In genomic region chr17:82358467-82359350, GRCh38 we compare ENCODE assay signal across 9 cellular contexts. TPM values are rescaled to one million over a fixed set of nuclear protein-coding genes. Genes with fewer than 3 reads are reported as not detected.
A peak's percentile ranks its signal among the peaks of the same experiment; 100 is the strongest.
DNase-seq lines count a peak whose midpoint lies in the region; ATAC-seq and TF ChIP-seq lines count a peak whose summit lies in the region.
"Had no signal": no experiment of that assay in that cellular context is flagged by ENCODE, and none has a peak within 500 bp of the region (broad histone marks: within the 10 kb centered on the region; RNA-seq: fewer than 3 reads in every experiment).

TEX19 (plus strand) TSS chr17:82359247; CDS start chr17:82362151, 2,904 bp downstream.

- CTCF ChIA-PET in WTC11 (lab: Charles Lee): interaction anchor here (1.0 to 1.5 kb wide), 5 partner anchors 15 to 196 kb away, joined by 3 to 7 read pairs (median 4); no protein-coding TSS in a partner anchor

- H3K4me1 Mint-ChIP-seq in WTC11: peaks cover 7% of the 10 kb centered on the region
- H3K4me1 Mint-ChIP-seq in stimulated activated naive CD8-positive, alpha-beta T cell treated with anti-CD3 and anti-CD28 coated beads, Interleukin-15, amount 100 ng/mL, for 72 hours: peaks cover 12% of the 10 kb centered on the region

- no peak for TF ChIP-seq CTCF in WTC11 (IDR thresholded peaks at IDR 0.05)

- peak; percentile 31 for DNase-seq in stimulated activated CD4-positive, alpha-beta T cell treated with anti-CD3 and anti-CD28 coated beads, Interleukin-15, amount 100 ng/mL, for 24 hours
- DNase-seq in stimulated activated CD4-positive, alpha-beta T cell treated with anti-CD3 and anti-CD28 coated beads, Interleukin-1b, Interleukin-23, amount 100 ng/mL, for 48 hours: no peak
- peak; percentile 45 for DNase-seq in NCI-H1436 treated with DMSO at 0.1 percent for 48 hours (lab: John Stamatoyannopoulos, UW)
- DNase-seq in WTC11 (ENCODE audit: low spot score): no peak
- peak in 1 of 2 donors; percentile 35 for DNase-seq in stimulated activated naive CD8-positive, alpha-beta T cell treated with anti-CD3 and anti-CD28 coated beads, Interleukin-15, amount 100 ng/mL, for 72 hours
- DNase-seq in germinal center (ENCODE audit: low spot score): no peak
- DNase-seq in DMS79 (lab: John Stamatoyannopoulos, UW): no peak
- DNase-seq in ecto neural progenitor cell (ENCODE audit: low spot score): no peak

- POLR2A ChIA-PET in WTC11 (lab: Charles Lee): no interaction called here

- no peak for ATAC-seq in WTC11
- ATAC-seq in stimulated activated naive CD8-positive, alpha-beta T cell treated with anti-CD3 and anti-CD28 coated beads, Interleukin-15, amount 100 ng/mL, for 72 hours: peak; percentile 72

- peaks cover 17% of the 10 kb centered on the region for H3K27me3 Mint-ChIP-seq in WTC11 (ENCODE audit: low read depth)
- H3K27me3 Mint-ChIP-seq in stimulated activated naive CD8-positive, alpha-beta T cell treated with anti-CD3 and anti-CD28 coated beads, Interleukin-15, amount 100 ng/mL, for 72 hours: peaks cover 52% of the 10 kb centered on the region

- no peaks in the 10 kb centered on the region for H3K36me3 Mint-ChIP-seq in WTC11

- no peak within 1 kb of the TSS for H3K4me3 Mint-ChIP-seq in WTC11
- peak within 1 kb of the TSS in 1 of 2 donors; percentile 0 for H3K4me3 Mint-ChIP-seq in stimulated activated naive CD8-positive, alpha-beta T cell treated with anti-CD3 and anti-CD28 coated beads, Interleukin-15, amount 100 ng/mL, for 72 hours
- H3K4me3 Mint-ChIP-seq: activated naive CD8-positive, alpha-beta T cell had no signal

- H3K27ac Mint-ChIP-seq in WTC11: no peak within 1 kb of the TSS
- peak within 1 kb of the TSS in 1 of 2 donors; percentile 89 for H3K27ac Mint-ChIP-seq in stimulated activated naive CD8-positive, alpha-beta T cell treated with anti-CD3 and anti-CD28 coated beads, Interleukin-15, amount 100 ng/mL, for 72 hours
- H3K27ac Mint-ChIP-seq: activated naive CD8-positive, alpha-beta T cell had no signal

- H3K9me3 Mint-ChIP-seq in WTC11: no peaks in the 10 kb centered on the region
- no peaks in the 10 kb centered on the region for H3K9me3 Mint-ChIP-seq in stimulated activated naive CD8-positive, alpha-beta T cell treated with anti-CD3 and anti-CD28 coated beads, Interleukin-15, amount 100 ng/mL, for 72 hours

TF ChIP-seq in WTC11, 78 proteins besides CTCF, POLR2A, EP300 and RAD21:
- TF ChIP-seq MAX (CRISPR knock-in tag; IDR thresholded peaks at IDR 0.05) (peak; percentile 50; the same call in 1 of the 2 replicates), ZNF532 (CRISPR knock-in tag; IDR thresholded peaks at IDR 0.05; ENCODE audit: borderline replicate concordance) (peak; percentile 81; the same call in 1 of the 2 replicates), PREB (CRISPR knock-in tag; IDR thresholded peaks at IDR 0.05; ENCODE audit: borderline replicate concordance) (no peak), AFF4 (CRISPR knock-in tag; IDR thresholded peaks at IDR 0.05; ENCODE audit: borderline replicate concordance) (no peak), NFE2L1 (CRISPR knock-in tag; IDR thresholded peaks at IDR 0.05) (peak; percentile 96), ATF2 (CRISPR knock-in tag; IDR thresholded peaks at IDR 0.05; ENCODE audit: borderline replicate concordance, low read depth) (no peak), KAT7 (CRISPR knock-in tag; IDR thresholded peaks at IDR 0.05; ENCODE audit: borderline replicate concordance) (no peak), E2F4 (CRISPR knock-in tag; IDR thresholded peaks at IDR 0.05; ENCODE audit: borderline replicate concordance, low read depth) (no peak)

RNA-seq across cellular contexts. Expression of gene TEX19, which starts in this region (rescaled TPM):
- 0.89 to 1.4 TPM (median 1.4 TPM) in 3 replicates for total RNA-seq in WTC11 (2021)

Comparison
In these comparisons a context has a peak if more than half of its experiments do, and no peak if none do; other contexts are left out.
1. DNase-seq: peak in stimulated activated CD4-positive, alpha-beta T cell treated with anti-CD3 and anti-CD28 coated beads, Interleukin-15, amount 100 ng/mL, for 24 hours (single experiment) and NCI-H1436 treated with DMSO at 0.1 percent for 48 hours (single experiment); none in stimulated activated CD4-positive, alpha-beta T cell treated with anti-CD3 and anti-CD28 coated beads, Interleukin-1b, Interleukin-23, amount 100 ng/mL, for 48 hours (single experiment), WTC11 (single experiment), germinal center (single experiment), DMS79 (single experiment) and ecto neural progenitor cell (single experiment).